8 cellular contexts compared by ENCODE assay signal in the genomic region with DNA sequence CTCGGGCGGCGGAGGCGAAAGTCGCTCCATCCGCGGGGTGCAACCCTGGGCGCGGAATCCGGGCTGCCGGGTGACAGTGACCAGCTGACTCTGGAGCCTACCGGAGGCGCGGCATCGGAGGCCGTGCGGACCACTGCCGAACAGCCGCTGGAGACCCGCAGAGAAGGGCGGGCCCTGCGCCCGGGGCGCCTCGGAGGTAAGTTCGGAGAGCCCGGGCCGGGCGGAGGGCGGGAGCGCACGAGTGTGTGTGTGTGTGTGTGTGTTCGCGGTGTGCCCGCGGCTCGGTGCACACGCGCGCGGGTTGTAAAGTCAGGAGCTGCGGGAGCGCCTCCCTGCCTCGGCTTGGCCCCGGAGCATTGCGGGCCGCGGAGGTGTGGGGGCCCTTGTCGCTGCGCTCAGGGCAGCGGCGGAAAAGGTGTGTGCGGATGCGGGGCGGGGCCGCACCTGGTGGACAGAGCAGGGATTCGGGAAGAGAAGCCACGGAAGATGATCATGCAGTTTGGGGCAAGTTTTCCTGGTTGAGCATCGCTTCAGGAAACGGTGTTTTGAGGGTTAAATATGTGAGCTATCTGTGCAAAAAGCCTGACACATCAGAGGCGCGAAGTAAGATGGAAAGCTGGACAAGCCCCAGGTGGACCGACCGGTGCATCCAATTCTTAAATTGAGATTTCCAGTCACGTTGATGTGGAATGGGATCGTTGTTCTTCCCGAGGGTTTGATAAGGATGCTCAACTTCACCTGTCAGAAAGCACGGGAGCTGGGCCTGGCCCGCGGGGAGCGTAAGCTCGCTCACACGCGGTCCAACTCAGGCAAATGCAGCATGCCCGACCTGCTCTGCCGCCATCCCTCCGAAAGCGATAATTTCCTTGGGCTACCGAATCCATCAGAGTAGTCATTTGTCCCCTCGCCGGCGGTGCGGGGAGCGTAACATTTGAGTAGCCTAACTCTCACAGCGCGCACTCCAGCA. TPM values are rescaled to one million over a fixed set of nuclear protein-coding genes. Genes with fewer than 3 reads are reported as not detected.
DNase-seq lines count a peak whose midpoint lies in the region; ATAC-seq and TF ChIP-seq lines count a peak whose summit lies in the region.

No MANE protein-coding gene starts in this region.

- DNase-seq in NCI-H748 (lab: John Stamatoyannopoulos, UW; ENCODE audit: unreplicated experiment) (peak; percentile 25), NCI-H748 treated with DMSO at 0.1 percent for 48 hours (lab: John Stamatoyannopoulos, UW) (no peak), adrenal gland (no peak)
- DNase-seq in CD8-positive, alpha-beta memory T cell: no peak

- H3K27ac ChIP-seq in adrenal gland (peak overlapping the region in 3 of 5 donors; percentile 68 to 78 (median 70)), iPS-18a (ENCODE audit: low read length) (no peak overlapping the region)
- H3K27ac ChIP-seq in CD8-positive, alpha-beta memory T cell (ENCODE audit: low read depth, low read length): no peak overlapping the region

- H3K36me3 Mint-ChIP-seq in stimulated activated memory B cell treated with anti-CD40 and anti-IgM and Interleukin-4, amounts not matched to agents 10 μg/mL and 1 μg/mL and 100 μg/mL, for 72 hours: no peaks in the 10 kb centered on the region
- H3K36me3 Mint-ChIP-seq in CD8-positive, alpha-beta memory T cell: peaks cover 0 to 1% (median 0%) of the 10 kb centered on the region in 3 donors

- CTCF ChIA-PET in CD8-positive, alpha-beta memory T cell (lab: Charles Lee): no interaction called here

- no peak overlapping the region for H3K27ac Mint-ChIP-seq in stimulated activated memory B cell treated with anti-CD40 and anti-IgM and Interleukin-4, amounts not matched to agents 10 μg/mL and 1 μg/mL and 100 μg/mL, for 72 hours
- H3K27ac Mint-ChIP-seq in CD8-positive, alpha-beta memory T cell: no peak overlapping the region

- H3K9me3 Mint-ChIP-seq in stimulated activated memory B cell treated with anti-CD40 and anti-IgM and Interleukin-4, amounts not matched to agents 10 μg/mL and 1 μg/mL and 100 μg/mL, for 72 hours: peaks cover 5% of the 10 kb centered on the region
- H3K9me3 Mint-ChIP-seq in CD8-positive, alpha-beta memory T cell: no peaks in the 10 kb centered on the region

- TF ChIP-seq POLR2A in adrenal gland (IDR thresholded peaks at IDR 0.05): no peak

- intact Hi-C loops in adrenal gland (cut with DNase I): no loop called here

- no peak overlapping the region for H3K9ac ChIP-seq in iPS-18a (ENCODE audit: low read length)

- H3K27me3 ChIP-seq in adrenal gland: peaks cover 17% of the 10 kb centered on the region
- H3K27me3 ChIP-seq in iPS-18a (ENCODE audit: control insufficient read depth, insufficient read depth, low read length): peaks cover 88% of the 10 kb centered on the region
- peaks cover 7% of the 10 kb centered on the region for H3K27me3 ChIP-seq in CD8-positive, alpha-beta memory T cell (ENCODE audit: insufficient read depth, low read length, poor library complexity, severe bottlenecking)

- peak; percentile 39 for ATAC-seq in stimulated activated memory B cell treated with anti-CD40 and anti-IgM and Interleukin-4, amounts not matched to agents 10 μg/mL and 1 μg/mL and 100 μg/mL, for 72 hours
- ATAC-seq in GM21360 (IDR thresholded peaks at IDR 0.05; ENCODE audit: unreplicated experiment): no peak
- ATAC-seq in HG03469 (IDR thresholded peaks at IDR 0.05; ENCODE audit: unreplicated experiment): no peak

- 6 to 20% (median 12%) methylated on average over 22 to 86 of the region's 86 CpGs for WGBS in adrenal gland, 4 donors

- H3K4me1 Mint-ChIP-seq in stimulated activated memory B cell treated with anti-CD40 and anti-IgM and Interleukin-4, amounts not matched to agents 10 μg/mL and 1 μg/mL and 100 μg/mL, for 72 hours: peaks cover 7% of the 10 kb centered on the region
- H3K4me1 Mint-ChIP-seq in CD8-positive, alpha-beta memory T cell: peaks cover 4 to 13% (median 5%) of the 10 kb centered on the region in 3 donors

- H3K9me3 ChIP-seq in adrenal gland (replicated peaks in 1 of 3) (no peaks in the 10 kb centered on the region), iPS-18a (ENCODE audit: control insufficient read depth, low read depth, low read length) (no peaks in the 10 kb centered on the region)
- H3K9me3 ChIP-seq in CD8-positive, alpha-beta memory T cell (ENCODE audit: low read length): no peaks in the 10 kb centered on the region

- no peaks in the 10 kb centered on the region for H3K36me3 ChIP-seq in adrenal gland (replicated peaks in 1 of 2)
- no peaks in the 10 kb centered on the region for H3K36me3 ChIP-seq in iPS-18a (ENCODE audit: control insufficient read depth, low read depth, low read length)
- H3K36me3 ChIP-seq in CD8-positive, alpha-beta memory T cell (ENCODE audit: insufficient read depth, low read length): no peaks in the 10 kb centered on the region

- H3K4me3 ChIP-seq in adrenal gland (peak overlapping the region in 2 of 4 donors; percentile 27 to 60), iPS-18a (ENCODE audit: low read length) (peak overlapping the region; percentile 61)
- no peak overlapping the region for H3K4me3 ChIP-seq in CD8-positive, alpha-beta memory T cell (ENCODE audit: low read length)

- H3K4me1 ChIP-seq in adrenal gland (replicated peaks in 1 of 2) (peaks cover 0 to 8% of the 10 kb centered on the region in 2 donors), iPS-18a (ENCODE audit: control insufficient read depth, low read depth, low read length) (peaks cover 12% of the 10 kb centered on the region)
- no peaks in the 10 kb centered on the region for H3K4me1 ChIP-seq in CD8-positive, alpha-beta memory T cell (ENCODE audit: insufficient read depth, low read length)

- no peak overlapping the region for H3K4me3 Mint-ChIP-seq in stimulated activated memory B cell treated with anti-CD40 and anti-IgM and Interleukin-4, amounts not matched to agents 10 μg/mL and 1 μg/mL and 100 μg/mL, for 72 hours
- H3K4me3 Mint-ChIP-seq in CD8-positive, alpha-beta memory T cell: peak overlapping the region in 2 of 7 donors; percentile 15 to 29

- TF ChIP-seq CTCF in adrenal gland (IDR thresholded peaks at IDR 0.05): no peak

- H3K27me3 Mint-ChIP-seq in stimulated activated memory B cell treated with anti-CD40 and anti-IgM and Interleukin-4, amounts not matched to agents 10 μg/mL and 1 μg/mL and 100 μg/mL, for 72 hours: peaks cover 69% of the 10 kb centered on the region
- peaks cover 40 to 64% of the 10 kb centered on the region in 2 donors for H3K27me3 Mint-ChIP-seq in CD8-positive, alpha-beta memory T cell

- POLR2A ChIA-PET in CD8-positive, alpha-beta memory T cell (lab: Charles Lee): no interaction called here

RNA-seq across cellular contexts. Expression of gene MINAR1, which starts 0.5 kb away (rescaled TPM):
- total RNA-seq in adrenal gland: 10 to 100 TPM in 7 of 8 donors, 1 to 10 TPM in 1; 5.0 to 43.8 (median 27.0) TPM
- 10 to 100 TPM in 1 of 3 donors, 1 to 10 TPM in 2; 2.3 to 13.2 (median 6.1) TPM for polyA plus RNA-seq in adrenal gland
- under 1 TPM; 0.35 to 0.51 TPM for total RNA-seq in CD8-positive, alpha-beta memory T cell
- not detected for polyA plus RNA-seq in CD8-positive, alpha-beta memory T cell

Comparison
In these comparisons a context has a peak if more than half of its experiments do, and no peak if none do; other contexts are left out.
1. H3K27ac ChIP-seq: peak in adrenal gland (3 of 5); none in iPS-18a (single experiment) and CD8-positive, alpha-beta memory T cell (single experiment).